1 cellular context compared by ENCODE assay signal in the genomic region with DNA sequence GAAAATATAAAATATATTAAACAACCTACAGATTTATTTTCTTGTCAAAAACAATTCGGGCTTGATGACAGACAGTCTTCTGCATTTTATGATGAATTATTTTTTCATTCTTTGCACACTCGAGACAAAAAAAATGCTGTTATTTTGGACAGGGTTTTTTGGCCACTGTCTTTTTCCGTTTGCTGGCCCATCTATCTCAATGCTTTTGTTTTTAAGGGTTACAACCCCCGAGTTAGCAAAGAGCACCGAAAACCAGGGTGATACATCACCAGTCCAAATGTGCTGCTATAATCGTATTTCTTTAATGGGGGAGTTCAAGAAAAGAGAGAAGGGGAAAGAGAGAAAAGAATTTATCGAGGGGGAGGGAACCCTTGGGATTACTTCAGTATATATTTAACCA.
A peak's percentile ranks its signal among the peaks of the same experiment; 100 is the strongest.
TF ChIP-seq lines count a peak whose summit lies in the region.

No MANE protein-coding gene starts in this region.

TF ChIP-seq in H1, 55 proteins besides CTCF, POLR2A, EP300 and RAD21:
- TF ChIP-seq RBBP5 (IDR thresholded peaks at IDR 0.05; ENCODE audit: borderline replicate concordance, low read depth, low read length) (no peak), CBX8 (IDR thresholded peaks at IDR 0.05; ENCODE audit: borderline replicate concordance, low read depth, low read length) (0 out of 2 replicates have a peak, but pooled peaks have one; percentile 4)
